In the genomic region with DNA sequence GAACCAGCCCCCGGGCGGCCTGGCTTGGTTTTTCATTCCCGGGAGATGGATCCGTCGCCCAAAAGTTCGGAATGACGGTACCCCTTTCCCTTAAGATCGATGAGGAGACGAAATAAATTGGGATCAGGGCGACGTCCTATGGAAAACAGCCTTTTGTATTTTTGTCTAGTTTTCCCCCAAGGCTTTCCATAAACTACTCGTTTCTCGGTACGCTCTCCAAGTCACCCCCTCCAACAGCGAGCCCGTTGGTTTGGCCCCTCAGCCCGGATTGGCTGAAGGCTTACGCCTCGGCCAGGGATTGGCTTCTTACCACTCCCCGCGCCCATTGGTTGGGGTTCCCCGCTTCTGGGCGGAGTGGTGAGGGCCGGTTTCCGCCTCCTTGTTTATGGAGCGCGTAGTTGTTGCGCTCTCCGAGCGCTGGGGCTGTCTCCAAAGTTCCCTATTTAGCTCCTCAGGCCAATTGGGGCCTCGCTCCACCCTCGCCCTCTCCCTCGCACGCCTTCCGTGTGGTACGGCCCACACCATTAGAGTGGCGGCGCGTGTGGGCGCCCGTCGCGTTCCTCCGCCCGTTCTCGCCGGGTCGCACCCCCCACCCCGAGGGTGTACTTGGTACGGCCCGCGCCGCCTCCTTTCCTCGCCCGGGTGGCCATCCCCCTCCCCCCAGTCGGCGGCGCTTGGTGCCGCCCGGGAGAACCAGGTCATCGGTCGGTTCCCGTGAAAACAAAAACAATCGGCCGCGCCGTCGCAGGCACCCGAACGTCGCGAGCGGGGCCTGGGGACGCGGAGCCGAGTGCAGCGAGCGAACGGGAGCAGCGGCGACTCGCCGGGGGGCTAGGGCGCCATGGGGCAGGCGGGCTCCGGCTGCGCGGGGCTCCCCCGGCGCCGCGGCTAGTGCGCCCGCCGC, we compare ENCODE assay signal across 8 cellular contexts. TPM values are rescaled to one million over a fixed set of nuclear protein-coding genes. Genes with fewer than 3 reads are reported as not detected.
DNase-seq lines count a peak whose midpoint lies in the region; ATAC-seq, FAIRE-seq and TF ChIP-seq lines count a peak whose summit lies in the region.
"Not testable (repeated sequence)": the region's sequence is repeated elsewhere in the genome, so short reads cannot be mapped to it uniquely, and the experiment has no call there.

A gene with protein sequence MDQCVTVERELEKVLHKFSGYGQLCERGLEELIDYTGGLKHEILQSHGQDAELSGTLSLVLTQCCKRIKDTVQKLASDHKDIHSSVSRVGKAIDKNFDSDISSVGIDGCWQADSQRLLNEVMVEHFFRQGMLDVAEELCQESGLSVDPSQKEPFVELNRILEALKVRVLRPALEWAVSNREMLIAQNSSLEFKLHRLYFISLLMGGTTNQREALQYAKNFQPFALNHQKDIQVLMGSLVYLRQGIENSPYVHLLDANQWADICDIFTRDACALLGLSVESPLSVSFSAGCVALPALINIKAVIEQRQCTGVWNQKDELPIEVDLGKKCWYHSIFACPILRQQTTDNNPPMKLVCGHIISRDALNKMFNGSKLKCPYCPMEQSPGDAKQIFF (plus strand): TSS at position 655 of the 904 bp plus-strand sequence. CDS start 377 bp downstream, outside the sequence.

- TF ChIP-seq CTCF in adrenal gland (IDR thresholded peaks at IDR 0.05); cardiac muscle cell (IDR thresholded peaks at IDR 0.05; ENCODE audit: low read depth, low read length); pancreas (IDR thresholded peaks at IDR 0.05); thoracic aorta (IDR thresholded peaks at IDR 0.05): not testable (repeated sequence)

- peak; percentile 89 for FAIRE-seq in pancreas (lab: Jason Lieb, UNC)

- ATAC-seq in HG02678 (IDR thresholded peaks at IDR 0.05; ENCODE audit: unreplicated experiment) (peak; percentile 83), T-helper 17 cell (peak; percentile 89), pancreas (peak; percentile 93 to 97 (median 93)), thoracic aorta (ENCODE audit: insufficient number of reproducible peaks, low FRiP score, low read depth) (peak; percentile 97)

- intact Hi-C loops in adrenal gland (cut with DNase I); pancreas (cut with DNase I): not testable (repeated sequence)

- not testable (repeated sequence) for H3K4me1 ChIP-seq in adrenal gland (replicated peaks in 1 of 2); cardiac muscle cell (ENCODE audit: low read depth); pancreas; thoracic aorta (ENCODE audit: control insufficient read depth in 1 of 2, low read depth in 2 of 2)

- H3K36me3 Mint-ChIP-seq in T-helper 17 cell (ENCODE audit: low read depth): not testable (repeated sequence)

- peak within 1 kb of the TSS; percentile 21 for H3K27ac Mint-ChIP-seq in T-helper 17 cell

- H3K27ac ChIP-seq in adrenal gland: peak within 1 kb of the TSS; percentile 60 to 95 (median 85)
- peak within 1 kb of the TSS; percentile 98 for H3K27ac ChIP-seq in cardiac muscle cell
- peak within 1 kb of the TSS; percentile 83 to 92 (median 88) for H3K27ac ChIP-seq in pancreas
- peak within 1 kb of the TSS; percentile 78 to 87 for H3K27ac ChIP-seq in thoracic aorta

- 0% methylated on average over 4 to 69 of the region's 95 CpGs; no CpG with 5 or more reads in 1 of the 4 donors for WGBS in adrenal gland, 4 donors
- 0% methylated on average over 38 to 86 of the region's 95 CpGs for WGBS in pancreas, 2 donors

- not testable (repeated sequence) for H3K27me3 Mint-ChIP-seq in T-helper 17 cell

- DNase-seq in NCI-H1417 (lab: John Stamatoyannopoulos, UW) (peak; percentile 84 to 94 (median 86)), T-helper 17 cell (peak; percentile 86 to 90 (median 88)), adrenal gland (peak; percentile 94 to 98 (median 94)), cardiac muscle cell (ENCODE audit: low read depth in 1 of 2, low spot score in 1 of 2) (peak; percentile 88 to 96), pancreas (peak; percentile 93 to 95 (median 94)), thoracic aorta (ENCODE audit: low spot score) (peak; percentile 68)

- peak within 1 kb of the TSS; percentile 83 for H3K4me3 Mint-ChIP-seq in T-helper 17 cell

- H3K9me3 ChIP-seq in T-helper 17 cell (ENCODE audit: control insufficient read depth, low read length, poor library complexity, severe bottlenecking); adrenal gland (replicated peaks in 1 of 3); cardiac muscle cell (ENCODE audit: low read depth); pancreas; thoracic aorta: not testable (repeated sequence)

- not testable (repeated sequence) for H3K27me3 ChIP-seq in adrenal gland; cardiac muscle cell; pancreas; thoracic aorta (replicated peaks; ENCODE audit: insufficient read depth)

- H3K4me1 Mint-ChIP-seq in T-helper 17 cell: not testable (repeated sequence)

- TF ChIP-seq POLR2A in GM10847 (IDR thresholded peaks at IDR 0.05; ENCODE audit: extremely low read depth, insufficient read length): peak; percentile 39
- peak; percentile 62 to 82 for TF ChIP-seq POLR2A in adrenal gland (IDR thresholded peaks at IDR 0.05)

- peak within 1 kb of the TSS; percentile 40 to 86 (median 56) for H3K4me3 ChIP-seq in adrenal gland
- peak within 1 kb of the TSS; percentile 86 for H3K4me3 ChIP-seq in cardiac muscle cell
- peak within 1 kb of the TSS; percentile 35 to 64 (median 52) for H3K4me3 ChIP-seq in pancreas
- H3K4me3 ChIP-seq in thoracic aorta: peak within 1 kb of the TSS; percentile 87

- not testable (repeated sequence) for H3K36me3 ChIP-seq in adrenal gland (replicated peaks in 1 of 2); cardiac muscle cell; pancreas; thoracic aorta

RNA-seq across cellular contexts. Expression of the gene that starts here (rescaled TPM):
- total RNA-seq in T-helper 17 cell (10 to 100 TPM; 28.4 to 42.3 TPM), adrenal gland (10 to 100 TPM; 22.8 to 45.9 (median 38.0) TPM), cardiac muscle cell (59.3 and 63.4 TPM in 2 replicates), pancreas (10 to 100 TPM in 5 of 6 donors, 1 to 10 TPM in 1; 9.9 to 19.4 (median 14.1) TPM), thoracic aorta (10 to 100 TPM; 23.8 to 27.7 TPM)
- polyA plus RNA-seq in adrenal gland (10 to 100 TPM in 2 of 3 donors, 1 to 10 TPM in 1; 8.2 to 28.4 (median 11.7) TPM), cardiac muscle cell (30.8 and 44.2 TPM in 2 replicates), pancreas (1 to 10 TPM; 5.1 to 6.3 TPM)

Comparison
In these comparisons a context has a peak if more than half of its experiments do, and no peak if none do; other contexts are left out.
1. Peak in every context shown above with its lines: DNase-seq, ATAC-seq, H3K4me3 ChIP-seq and H3K27ac ChIP-seq.